16 cellular contexts compared by ENCODE assay signal in the genomic region with DNA sequence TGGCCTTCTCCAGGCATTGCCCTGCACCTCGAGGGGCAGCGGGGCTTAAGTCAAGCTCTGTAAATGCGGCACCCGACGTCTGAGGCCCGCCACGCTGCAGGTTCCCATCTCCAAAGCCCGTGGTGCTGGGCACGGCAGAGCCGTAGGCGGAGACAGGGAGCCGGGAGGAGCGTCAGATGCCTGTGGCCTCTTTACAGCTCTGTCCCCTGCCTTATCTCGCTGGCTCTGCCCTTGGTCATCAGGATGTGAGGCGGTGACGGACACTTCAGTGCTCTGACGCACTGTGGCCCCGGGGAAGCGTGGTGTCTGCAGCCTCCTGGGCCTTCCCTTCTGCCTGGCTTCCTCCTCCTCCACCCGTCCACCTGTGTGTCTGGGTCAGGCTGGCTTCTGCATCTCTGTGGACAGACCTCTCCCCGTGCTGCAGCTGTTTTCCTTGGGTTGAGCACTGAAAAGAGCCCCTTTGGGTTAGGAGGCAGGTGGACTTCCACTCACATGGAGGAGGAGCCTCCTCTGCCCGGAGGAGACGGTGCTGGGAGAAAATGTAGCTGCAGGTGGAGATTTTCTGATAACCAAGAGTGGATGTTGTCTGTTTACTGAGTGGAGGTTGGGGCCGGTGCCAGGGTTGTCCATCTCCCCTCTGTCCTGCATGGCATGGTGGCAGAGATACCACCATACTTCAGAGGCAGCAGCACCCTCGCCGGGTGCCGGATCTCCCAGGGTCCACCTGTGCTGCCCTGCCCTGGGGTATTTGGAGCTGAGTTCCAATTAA. TPM values are rescaled to one million over a fixed set of nuclear protein-coding genes. Genes with fewer than 3 reads are reported as not detected.
A peak's percentile ranks its signal among the peaks of the same experiment; 100 is the strongest.
DNase-seq lines count a peak whose midpoint lies in the region; ATAC-seq and TF ChIP-seq lines count a peak whose summit lies in the region.
"Had no signal": no experiment of that assay in that cellular context is flagged by ENCODE, and none has a peak within 500 bp of the region (broad histone marks: within the 10 kb centered on the region; RNA-seq: fewer than 3 reads in every experiment).

No MANE protein-coding gene starts in this region.

- H3K4me1 ChIP-seq in colonic mucosa (no peaks in the 10 kb centered on the region), lung (ENCODE audit: control insufficient read depth in 2 of 2, insufficient read depth in 2 of 2, low read length in 2 of 2) (peaks cover 0 to 4% of the 10 kb centered on the region in 2 donors)
- H3K4me1 ChIP-seq: HAP-1 had no signal

- ATAC-seq in lung (ENCODE audit: insufficient read depth, low FRiP score) (no peak), HG02798 (IDR thresholded peaks at IDR 0.05; ENCODE audit: poor library complexity, unreplicated experiment) (no peak), HG02588 (IDR thresholded peaks at IDR 0.05; ENCODE audit: unreplicated experiment) (no peak)
- ATAC-seq: CD8-positive, alpha-beta T cell had no signal

- H3K36me3 ChIP-seq in colonic mucosa (no peaks in the 10 kb centered on the region), lung (ENCODE audit: control insufficient read depth in 2 of 2, insufficient read depth in 2 of 2, low read length in 2 of 2) (peaks cover 0 to 3% of the 10 kb centered on the region in 2 donors)
- H3K36me3 ChIP-seq: HAP-1 had no signal

- H3K27ac ChIP-seq in colonic mucosa (no peak overlapping the region), lung (ENCODE audit: low read depth in 1 of 2, low read length in 1 of 2) (peak overlapping the region; percentile 2 to 71)

- WGBS in lung, 2 donors = 67 to 83% methylated on average over 27 of the region's 27 CpGs

- no peaks in the 10 kb centered on the region for H3K27me3 ChIP-seq in colonic mucosa
- H3K27me3 ChIP-seq in lung (ENCODE audit: control insufficient read depth, insufficient read depth) = no peaks in the 10 kb centered on the region

- H3K9me3 ChIP-seq in colonic mucosa (no peaks in the 10 kb centered on the region), lung (ENCODE audit: control insufficient read depth in 2 of 2, insufficient read depth in 1 of 2, low read length in 1 of 2) (no peaks in the 10 kb centered on the region)
- H3K9me3 ChIP-seq: HAP-1 had no signal

- no peak for TF ChIP-seq CTCF in colonic mucosa (IDR thresholded peaks at IDR 0.05)
- no peak for TF ChIP-seq CTCF in lung (IDR thresholded peaks at IDR 0.05; ENCODE audit: control extremely low read depth, extremely low read depth)

- H3K4me3 ChIP-seq in colonic mucosa (no peak overlapping the region), lung (no peak overlapping the region)
- H3K4me3 ChIP-seq: HAP-1 had no signal

- DNase-seq in COLO668 (lab: John Stamatoyannopoulos, UW; ENCODE audit: unreplicated experiment) (peak; percentile 86), NCI-H146 treated with DMSO at 0.1 percent for 48 hours (lab: John Stamatoyannopoulos, UW; ENCODE audit: unreplicated experiment) (peak; percentile 38), colonic mucosa (peak; percentile 68), lung (ENCODE audit: low spot score) (no peak), amniotic stem cell (lab: John Stamatoyannopoulos, UW) (no peak), head of caudate nucleus (no peak)
- DNase-seq: CD8-positive, alpha-beta T cell; foreskin melanocyte; GDM1; KG1; NCI-H1436; NCI-H446 treated with DMSO at 0.1 percent for 48 hours had no signal

- intact Hi-C loops in colonic mucosa (cut with DNase I) = no loop called here
- intact Hi-C loops in head of caudate nucleus (cut with DNase I) = no loop called here

- H3K9ac ChIP-seq in colonic mucosa (ENCODE audit: low read depth in 2 of 2, low read length in 2 of 2) = peak overlapping the region in 1 of 2 donors; percentile 51

RNA-seq across cellular contexts. Expression of a gene that starts 14.6 kb away (rescaled TPM):
- total RNA-seq in colonic mucosa (10 to 100 TPM; 45.0 to 88.3 TPM), lung (10 to 100 TPM; 33.3 to 78.7 TPM)
- 10 to 100 TPM; 21.0 to 38.5 TPM for polyA plus RNA-seq in lung
- total RNA-seq: activated T-helper 1 cell treated with anti-CD3 and anti-CD28 coated beads, Interleukin-12 subunit alpha, Interleukin-12 subunit beta, Interleukin-2, Interleukin-4 antibody, amounts not matched to agents 30 ng/mL and 10 ng/mL and 1 ng/mL, durations not matched to agents 14 hours and 24 hours and 36 hours had no signal

Comparison
In these comparisons a context has a peak if more than half of its experiments do, and no peak if none do; other contexts are left out.
1. DNase-seq: peak in COLO668 (single experiment), NCI-H146 treated with DMSO at 0.1 percent for 48 hours (single experiment) and colonic mucosa (single experiment); none in lung (single experiment), amniotic stem cell (single experiment) and head of caudate nucleus (0 of 42).